In the genomic region with DNA sequence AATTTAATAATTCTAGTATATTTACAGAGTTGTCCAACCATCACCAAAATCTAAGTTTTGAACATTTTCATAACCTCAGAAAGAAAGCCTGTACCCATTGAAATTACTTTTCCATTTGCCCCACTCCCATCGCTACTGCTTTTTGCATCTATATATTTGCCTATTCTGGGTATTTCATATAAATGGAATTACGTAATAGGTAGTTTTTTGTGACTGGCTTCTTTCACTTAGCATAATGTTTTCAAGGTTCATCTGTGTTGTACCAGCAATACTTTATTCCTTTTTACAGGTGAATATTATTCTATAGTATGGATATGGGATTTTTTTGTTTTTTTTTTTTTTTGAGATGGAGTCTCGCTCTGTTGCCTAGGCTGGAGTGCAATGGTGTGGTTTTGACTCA, we compare ENCODE assay signal across 2 cellular contexts.
TF ChIP-seq lines count a peak whose summit lies in the region.

No MANE protein-coding gene starts in this region.

TF ChIP-seq in IMR-90, 13 proteins besides CTCF, POLR2A, EP300 and RAD21:
- no peak for TF ChIP-seq MXI1 (IDR thresholded peaks at IDR 0.05; ENCODE audit: borderline replicate concordance, low read depth, low read length)
- TF ChIP-seq, protein P1, sequence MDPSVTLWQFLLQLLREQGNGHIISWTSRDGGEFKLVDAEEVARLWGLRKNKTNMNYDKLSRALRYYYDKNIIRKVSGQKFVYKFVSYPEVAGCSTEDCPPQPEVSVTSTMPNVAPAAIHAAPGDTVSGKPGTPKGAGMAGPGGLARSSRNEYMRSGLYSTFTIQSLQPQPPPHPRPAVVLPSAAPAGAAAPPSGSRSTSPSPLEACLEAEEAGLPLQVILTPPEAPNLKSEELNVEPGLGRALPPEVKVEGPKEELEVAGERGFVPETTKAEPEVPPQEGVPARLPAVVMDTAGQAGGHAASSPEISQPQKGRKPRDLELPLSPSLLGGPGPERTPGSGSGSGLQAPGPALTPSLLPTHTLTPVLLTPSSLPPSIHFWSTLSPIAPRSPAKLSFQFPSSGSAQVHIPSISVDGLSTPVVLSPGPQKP (IDR thresholded peaks at IDR 0.05; ENCODE audit: borderline replicate concordance, low read depth, low read length): no peak
- peak; percentile 64 for TF ChIP-seq CEBPB (IDR thresholded peaks at IDR 0.05; ENCODE audit: low read depth, low read length)

TF ChIP-seq in K562, 482 proteins besides CTCF, POLR2A, EP300 and RAD21:
- TF ChIP-seq CEBPB (tag; IDR thresholded peaks at IDR 0.05) (peak; percentile 59), CBX1 (IDR thresholded peaks at IDR 0.05; ENCODE audit: low read depth) (no peak), ZNF23 (CRISPR knock-in tag; IDR thresholded peaks at IDR 0.05) (no peak), ZNF764 (CRISPR knock-in tag; IDR thresholded peaks at IDR 0.05; ENCODE audit: low read depth) (no peak), CEBPG (CRISPR knock-in tag; IDR thresholded peaks at IDR 0.05) (no peak), CEBPG (tag; conservative IDR thresholded peaks at IDR 0.05 in 1 of 2, IDR thresholded peaks at IDR 0.05 in 1 of 2) (peak; percentile 34 to 44; a peak in 2 of 4 replicates), HMGN3 (IDR thresholded peaks at IDR 0.05; ENCODE audit: borderline replicate concordance, extremely low read depth, insufficient read length, low read depth, low read length) (no peak)
